24 cellular contexts compared by ENCODE assay signal in genomic region chr2:237022533-237022932, GRCh38.
A peak's percentile ranks its signal among the peaks of the same experiment; 100 is the strongest.
DNase-seq lines count a peak whose midpoint lies in the region; ATAC-seq, FAIRE-seq and TF ChIP-seq lines count a peak whose summit lies in the region.
"Had no signal": no experiment of that assay in that cellular context is flagged by ENCODE, and none has a peak within 500 bp of the region (broad histone marks: within the 10 kb centered on the region; RNA-seq: fewer than 3 reads in every experiment).

No MANE protein-coding gene starts in this region.

- H3K4me2 ChIP-seq in HepG2 (ENCODE audit: low read depth, low read length), result no peak overlapping the region

- H3K27me3 ChIP-seq in HepG2 (ENCODE audit: control insufficient read depth in 1 of 2, insufficient read depth in 2 of 2, low read length in 2 of 2) (no peaks in the 10 kb centered on the region), right lobe of liver (no peaks in the 10 kb centered on the region), MG63 (no peaks in the 10 kb centered on the region), A673 (replicated peaks; ENCODE audit: insufficient read depth, low read depth, low read length, poor library complexity) (peaks cover 34% of the 10 kb centered on the region)
- H3K27me3 ChIP-seq: Peyer's patch, SJCRH30 had no signal

- no peak for TF ChIP-seq EP300 in HepG2 (IDR thresholded peaks at IDR 0.05; ENCODE audit: low read depth in 2 of 2, low read length in 2 of 2)
- TF ChIP-seq EP300 in HepG2 (CRISPR knock-in tag; IDR thresholded peaks at IDR 0.05; ENCODE audit: borderline replicate concordance), result no peak

- BruUV-seq in HepG2 (replicated peaks; lab: Mats Ljungman, UMichigan), result no TSS peak
- BruUV-seq in A673 (replicated peaks; lab: Mats Ljungman, UMichigan), result no TSS peak

- no peak overlapping the region for H3K27ac ChIP-seq in HepG2 (ENCODE audit: extremely low read length, insufficient read depth, low read length)
- no peak overlapping the region for H3K27ac ChIP-seq in right lobe of liver
- no peak overlapping the region for H3K27ac ChIP-seq in A673 (ENCODE audit: low read depth, low read length, poor library complexity, severe bottlenecking)
- H3K27ac ChIP-seq: 22Rv1, Peyer's patch, SJCRH30 had no signal

- TF ChIP-seq CTCF in HepG2 (CRISPR knock-in tag; IDR thresholded peaks at IDR 0.05) (no peak), right lobe of liver (IDR thresholded peaks at IDR 0.05) (no peak), A673 (conservative IDR thresholded peaks at IDR 0.05; ENCODE audit: low read depth, low read length) (no peak)

- H3K9me3 ChIP-seq in HepG2 (ENCODE audit: low read length) (peaks cover 7% of the 10 kb centered on the region; the same call in 1 of the 2 replicates), right lobe of liver (peaks cover 0 to 6% (median 0%) of the 10 kb centered on the region in 4 donors), MG63 (no peaks in the 10 kb centered on the region), A673 (ENCODE audit: low read depth, low read length, poor library complexity, severe bottlenecking) (no peaks in the 10 kb centered on the region)
- H3K9me3 ChIP-seq: Peyer's patch had no signal

- in situ Hi-C loops in HepG2 (cut with HindIII; ENCODE audit: extremely low pct_ligation_motif_present, low pct_unique_long_range_greater_than_20kb), result loop anchor here (10.0 kb wide), 1 partner anchor 508 kb away; no protein-coding TSS in a partner anchor

- POLR2A ChIA-PET in HepG2 (lab: Yijun Ruan, JAX), result no interaction called here
- POLR2A ChIA-PET in A673 (lab: Charles Lee; ENCODE audit: low non-redundant PET), result no interaction called here

- no peaks in the 10 kb centered on the region for H3K36me3 ChIP-seq in HepG2 (replicated peaks in 1 of 2; ENCODE audit: control insufficient read depth in 1 of 2, insufficient read depth in 2 of 2, low read length in 2 of 2)
- no peaks in the 10 kb centered on the region for H3K36me3 ChIP-seq in right lobe of liver
- no peaks in the 10 kb centered on the region for H3K36me3 ChIP-seq in MG63
- H3K36me3 ChIP-seq in A673 (ENCODE audit: insufficient read depth, low read length, poor library complexity, severe bottlenecking), result no peaks in the 10 kb centered on the region
- H3K36me3 ChIP-seq: Peyer's patch, SJCRH30 had no signal

- peak; percentile 14 for DNase-seq in DMS 273 (lab: John Stamatoyannopoulos, UW; ENCODE audit: unreplicated experiment)
- DNase-seq in DMS 273 treated with DMSO at 0.1 percent for 48 hours (lab: John Stamatoyannopoulos, UW), result no peak
- DNase-seq in HepG2 (ENCODE audit: low spot score), result no peak
- DNase-seq in right lobe of liver, result no peak
- DNase-seq in NCI-H748 treated with DMSO at 0.1 percent for 48 hours (lab: John Stamatoyannopoulos, UW), result peak; percentile 49
- no peak for DNase-seq in MG63
- no peak for DNase-seq in amygdala (lab: John Stamatoyannopoulos, UW)
- DNase-seq in A673 (ENCODE audit: low spot score), result no peak
- DNase-seq: C1 segment of cervical spinal cord; CD8-positive, alpha-beta T cell; EL; GF-D8; MM.1S; NCI-H1048; NCI-H146; NCI-H2081; NCI-H2227 treated with DMSO at 0.1 percent for 48 hours; NCI-H69; Peyer's patch; SJCRH30; T-helper 1 cell had no signal

- WGBS in HepG2 (ENCODE audit: low lambda C conversion rate), result 84% methylated on average over 8 of the region's 8 CpGs
- 91% methylated on average over 8 of the region's 8 CpGs for WGBS in right lobe of liver (ENCODE audit: insufficient coverage, low coverage, low lambda C conversion rate, missing lambda C conversion rate)

- intact Hi-C loops in HepG2 (cut with micrococcal nuclease; ENCODE audit: unreplicated experiment) (loop anchor here (10.0 kb wide), 1 partner anchor 208 kb away; no protein-coding TSS in a partner anchor), right lobe of liver (cut with DNase I) (loop anchor here in 1 of 2 donors (10.0 kb wide), 1 partner anchor 508 kb away; no protein-coding TSS in a partner anchor), A673 (cut with micrococcal nuclease; ENCODE audit: unreplicated experiment) (no loop called here)

- CTCF ChIA-PET in HepG2 (lab: Yijun Ruan, JAX; ENCODE audit: low intra/inter-chr PET ratio, low total read pairs) (no interaction called here), A673 (lab: Charles Lee) (no interaction called here)

- H4K20me1 ChIP-seq in HepG2 (ENCODE audit: insufficient read depth, low read length), result no peaks in the 10 kb centered on the region

- no peak overlapping the region for H3K9ac ChIP-seq in HepG2 (ENCODE audit: insufficient read depth, low read depth, low read length)

- ATAC-seq in HepG2 (no peak), right lobe of liver (no peak)
- ATAC-seq: CD8-positive, alpha-beta T cell had no signal

- H2AFZ ChIP-seq in HepG2 (ENCODE audit: low read length), result no peak overlapping the region

- FAIRE-seq in HepG2 (lab: Jason Lieb, UNC), result no peak
- FAIRE-seq: GM19239, H54 had no signal

- no peak overlapping the region for H3K4me3 ChIP-seq in HepG2 (replicated peaks in 1 of 3; ENCODE audit: insufficient read depth in 1 of 3, low read depth in 2 of 3, low read length in 3 of 3)
- no peak overlapping the region for H3K4me3 ChIP-seq in right lobe of liver
- H3K4me3 ChIP-seq in MG63, result no peak overlapping the region
- no peak overlapping the region for H3K4me3 ChIP-seq in A673 (ENCODE audit: low read depth, low read length, poor library complexity, severe bottlenecking)
- H3K4me3 ChIP-seq: Peyer's patch, SJCRH30 had no signal

- TF ChIP-seq RAD21 in HepG2 (CRISPR knock-in tag; IDR thresholded peaks at IDR 0.05), result no peak

- H3K79me2 ChIP-seq in HepG2 (ENCODE audit: insufficient read depth, low read length), result no peaks in the 10 kb centered on the region

- TF ChIP-seq POLR2A in HepG2 (IDR thresholded peaks at IDR 0.05; ENCODE audit: insufficient read depth in 1 of 2, low read depth in 2 of 2, low read length in 2 of 2), result no peak
- TF ChIP-seq POLR2A in right lobe of liver (IDR thresholded peaks at IDR 0.05), result no peak

- H3K4me1 ChIP-seq in HepG2 (ENCODE audit: insufficient read depth, low read length) (peaks cover 14% of the 10 kb centered on the region), right lobe of liver (no peaks in the 10 kb centered on the region), A673 (ENCODE audit: insufficient read depth, low read length, poor library complexity, severe bottlenecking) (no peaks in the 10 kb centered on the region)

TF ChIP-seq in HepG2, 621 proteins besides CTCF, POLR2A, EP300 and RAD21:
- TF ChIP-seq ESRRA (CRISPR knock-in tag; IDR thresholded peaks at IDR 0.05; ENCODE audit: low read depth) (no peak), STAG1 (CRISPR knock-in tag; IDR thresholded peaks at IDR 0.05) (0 out of 2 replicates have a peak, but pooled peaks have one; percentile 11)

Comparison
In these comparisons a context has a peak if more than half of its experiments do, and no peak if none do; other contexts are left out.
1. DNase-seq: peak in DMS 273 (single experiment) and NCI-H748 treated with DMSO at 0.1 percent for 48 hours (single experiment); none in DMS 273 treated with DMSO at 0.1 percent for 48 hours (single experiment), HepG2 (single experiment), right lobe of liver (0 of 3), MG63 (single experiment), amygdala (0 of 56) and A673 (single experiment).